Comparison of ENCODE assay signal across 10 cellular contexts in genomic region chr9:135993409-135993742, GRCh38. TPM values are rescaled to one million over a fixed set of nuclear protein-coding genes. Genes with fewer than 3 reads are reported as not detected.
A peak's percentile ranks its signal among the peaks of the same experiment; 100 is the strongest.
DNase-seq lines count a peak whose midpoint lies in the region; ATAC-seq and TF ChIP-seq lines count a peak whose summit lies in the region.
"Had no signal": no experiment of that assay in that cellular context is flagged by ENCODE, and none has a peak within 500 bp of the region (broad histone marks: within the 10 kb centered on the region; RNA-seq: fewer than 3 reads in every experiment).

No MANE protein-coding gene starts in this region.

- H3K4me1 ChIP-seq in breast epithelium = peaks cover 6 to 22% of the 10 kb centered on the region in 2 donors
- peaks cover 2 to 49% (median 29%) of the 10 kb centered on the region in 3 donors for H3K4me1 ChIP-seq in gastroesophageal sphincter
- H3K4me1 ChIP-seq in neuronal stem cell (ENCODE audit: control insufficient read depth in 2 of 2, insufficient read depth in 1 of 2, low read depth in 1 of 2, low read length in 2 of 2) = peaks cover 38 to 46% of the 10 kb centered on the region in 2 donors
- H3K4me1 ChIP-seq in urinary bladder (ENCODE audit: insufficient read depth) = no peaks in the 10 kb centered on the region

- H3K36me3 ChIP-seq in breast epithelium (no peaks in the 10 kb centered on the region), gastroesophageal sphincter (no peaks in the 10 kb centered on the region), neuronal stem cell (replicated peaks in 1 of 2; ENCODE audit: control insufficient read depth in 2 of 2, insufficient read depth in 2 of 2, low read length in 2 of 2) (no peaks in the 10 kb centered on the region), urinary bladder (ENCODE audit: insufficient read depth) (no peaks in the 10 kb centered on the region)

- TF ChIP-seq POLR2A in breast epithelium (IDR thresholded peaks at IDR 0.05) (no peak), gastroesophageal sphincter (IDR thresholded peaks at IDR 0.05) (no peak)

- peak overlapping the region; percentile 100 for H2BK120ac ChIP-seq in neuronal stem cell (ENCODE audit: low read depth, low read length)

- ATAC-seq in gastroesophageal sphincter (no peak), GM19351 (IDR thresholded peaks at IDR 0.05; ENCODE audit: unreplicated experiment) (no peak)

- no peak for TF ChIP-seq EP300 in gastroesophageal sphincter (IDR thresholded peaks at IDR 0.05)

- peak overlapping the region; percentile 98 for H2AK5ac ChIP-seq in neuronal stem cell (ENCODE audit: low read depth, low read length)

- no peaks in the 10 kb centered on the region for H3K9me3 Mint-ChIP-seq in MCF 10A (ENCODE audit: unreplicated experiment)

- no peak overlapping the region for H3K27ac Mint-ChIP-seq in MCF 10A (ENCODE audit: low read depth, unreplicated experiment)

- no peak overlapping the region for H4K91ac ChIP-seq in neuronal stem cell (ENCODE audit: low read depth, low read length, poor library complexity)

- no peaks in the 10 kb centered on the region for H3K27me3 Mint-ChIP-seq in MCF 10A (ENCODE audit: insufficient read depth, unreplicated experiment)

- peak overlapping the region; percentile 91 for H2BK5ac ChIP-seq in neuronal stem cell (ENCODE audit: low read length)

- H2BK12ac ChIP-seq in neuronal stem cell (ENCODE audit: low read length) = peak overlapping the region; percentile 98

- H3K4ac ChIP-seq in neuronal stem cell (ENCODE audit: low read length) = peak overlapping the region; percentile 90

- WGBS in gastroesophageal sphincter (ENCODE audit: low coverage in 1 of 2), 2 donors = 80 to 86% methylated on average over 1 to 5 of the region's 13 CpGs
- no CpG with 5 or more reads among the region's 13 CpGs for WGBS in neuronal stem cell (ENCODE audit: extremely low coverage in 2 of 2, insufficient read length in 2 of 2, insufficient replicate concordance in 1 of 2), 2 donors
- 73% methylated on average over 13 of the region's 13 CpGs for WGBS in urinary bladder

- H3K4me3 ChIP-seq in breast epithelium (peak overlapping the region in 1 of 3 donors; percentile 63), gastroesophageal sphincter (peak overlapping the region in 1 of 2 donors; percentile 31), neuronal stem cell (ENCODE audit: low read length in 2 of 2) (peak overlapping the region in 1 of 2 donors; percentile 52), urinary bladder (ENCODE audit: low read depth, low read length) (no peak overlapping the region)

- peak overlapping the region; percentile 83 for H3K9ac ChIP-seq in neuronal stem cell (ENCODE audit: low read depth, low read length, poor library complexity)

- H3K79me1 ChIP-seq in neuronal stem cell (ENCODE audit: low read depth, low read length) = no peaks in the 10 kb centered on the region

- H3K36me3 Mint-ChIP-seq in MCF 10A (ENCODE audit: insufficient read depth, unreplicated experiment) = no peaks in the 10 kb centered on the region

- no peak overlapping the region for H3K23ac ChIP-seq in neuronal stem cell (ENCODE audit: low read depth, low read length, poor library complexity)

- H3K27ac ChIP-seq in breast epithelium (peak overlapping the region; percentile 78 to 93), gastroesophageal sphincter (peak overlapping the region; percentile 47 to 88 (median 80)), neuronal stem cell (replicated peaks; ENCODE audit: low read length) (peak overlapping the region; percentile 20), urinary bladder (ENCODE audit: low read depth) (peak overlapping the region; percentile 73)

- H2BK15ac ChIP-seq in neuronal stem cell (ENCODE audit: low read length) = peak overlapping the region; percentile 96

- peak overlapping the region; percentile 90 for H2AFZ ChIP-seq in neuronal stem cell (ENCODE audit: low read length)

- H3K4me2 ChIP-seq in neuronal stem cell (ENCODE audit: insufficient read depth, low read length, poor library complexity, severe bottlenecking) = no peak overlapping the region

- H4K8ac ChIP-seq in neuronal stem cell (ENCODE audit: low read depth, low read length) = no peak overlapping the region

- TF ChIP-seq CTCF in breast epithelium (IDR thresholded peaks at IDR 0.05) (no peak), MCF 10A (IDR thresholded peaks at IDR 0.05; ENCODE audit: unreplicated experiment) (no peak), gastroesophageal sphincter (IDR thresholded peaks at IDR 0.05) (no peak)

- DNase-seq in breast epithelium (ENCODE audit: low spot score in 2 of 2) (no peak), MCF 10A (ENCODE audit: unreplicated experiment) (no peak), neuronal stem cell (ENCODE audit: low spot score) (no peak), NCI-H128 (lab: John Stamatoyannopoulos, UW; ENCODE audit: unreplicated experiment) (no peak)
- DNase-seq in stimulated activated naive CD4-positive, alpha-beta T cell treated with Interleukin-2 at 50 U/mL for 16 hours (lab: John Stamatoyannopoulos, UW) = no peak
- DNase-seq: 8988T, NCI-H446 had no signal

- peaks cover 0 to 9% of the 10 kb centered on the region in 2 donors for H3K27me3 ChIP-seq in breast epithelium
- peaks cover 9% of the 10 kb centered on the region for H3K27me3 ChIP-seq in gastroesophageal sphincter
- H3K27me3 ChIP-seq in neuronal stem cell (ENCODE audit: control insufficient read depth in 3 of 3, insufficient read depth in 3 of 3, low read depth in 1 of 3, low read length in 3 of 3) = no peaks in the 10 kb centered on the region

- peak overlapping the region; percentile 96 for H3K18ac ChIP-seq in neuronal stem cell (ENCODE audit: low read length)

- no TSS peak for BruUV-seq in MCF 10A (replicated peaks; lab: Mats Ljungman, UMichigan)

- CTCF ChIA-PET in MCF 10A (lab: Yijun Ruan, JAX) = no interaction called here

- H3K14ac ChIP-seq in neuronal stem cell (ENCODE audit: low read length) = peak overlapping the region; percentile 5

- no peaks in the 10 kb centered on the region for H3K4me1 Mint-ChIP-seq in MCF 10A (ENCODE audit: insufficient read depth, unreplicated experiment)

- POLR2A ChIA-PET in MCF 10A (lab: Yijun Ruan, JAX) = no interaction called here

- intact Hi-C loops in breast epithelium (cut with DNase I; ENCODE audit: low total_unique reads) (loop anchor here (10.0 kb wide), 1 partner anchor 121 kb away; the partner anchor contains the start of gene TMEM250), MCF 10A (cut with micrococcal nuclease) (no loop called here)

- H3K9me3 ChIP-seq in breast epithelium = no peaks in the 10 kb centered on the region
- H3K9me3 ChIP-seq in gastroesophageal sphincter = no peaks in the 10 kb centered on the region
- H3K9me3 ChIP-seq in neuronal stem cell (replicated peaks in 1 of 2; ENCODE audit: control insufficient read depth in 2 of 2, insufficient read depth in 1 of 2, low read depth in 1 of 2, low read length in 2 of 2) = no peaks in the 10 kb centered on the region

- H3K4me3 Mint-ChIP-seq in MCF 10A (ENCODE audit: unreplicated experiment) = no peak overlapping the region

RNA-seq across cellular contexts. Expression of gene UBAC1, which starts 32.2 kb away (rescaled TPM):
- total RNA-seq in breast epithelium (10 to 100 TPM; 39.2 to 53.0 (median 45.6) TPM), MCF 10A (2022) (32.5 and 34.7 TPM in 2 replicates), gastroesophageal sphincter (10 to 100 TPM; 52.9 to 76.3 (median 63.5) TPM), urinary bladder (24.6 TPM)
- 44.5 TPM for polyA plus RNA-seq in neuronal stem cell (2013, experiment 1 of 2)
- polyA plus RNA-seq in neuronal stem cell (2013, experiment 2 of 2) = 42.3 TPM
- polyA plus RNA-seq in urinary bladder = 59.8 TPM

Comparison
In these comparisons a context has a peak if more than half of its experiments do, and no peak if none do; other contexts are left out.
1. H3K27ac ChIP-seq: peak in every context shown above with its lines; median percentile 86 in breast epithelium; 80 in gastroesophageal sphincter; 73 in urinary bladder; 20 in neuronal stem cell.